ENCODE assay signal across 12 cellular contexts in genomic region chr21:34579411-34579810, GRCh38. TPM values are rescaled to one million over a fixed set of nuclear protein-coding genes. Genes with fewer than 3 reads are reported as not detected.
DNase-seq lines count a peak whose midpoint lies in the region; ATAC-seq and TF ChIP-seq lines count a peak whose summit lies in the region.
"Had no signal": no experiment of that assay in that cellular context is flagged by ENCODE, and none has a peak within 500 bp of the region (broad histone marks: within the 10 kb centered on the region; RNA-seq: fewer than 3 reads in every experiment).

No MANE protein-coding gene starts in this region.

- H3K9me3 ChIP-seq in mesenchymal stem cell (ENCODE audit: control insufficient read depth, low read length), result no peaks in the 10 kb centered on the region
- H3K9me3 ChIP-seq in spleen, result no peaks in the 10 kb centered on the region
- H3K9me3 ChIP-seq: Caco-2, transverse colon had no signal

- peaks cover 0 to 1% (median 0%) of the 10 kb centered on the region in 3 donors for H3K27me3 Mint-ChIP-seq in CD14-positive monocyte (ENCODE audit: low read depth in 3 of 3)
- H3K27me3 Mint-ChIP-seq: activated CD4-positive, alpha-beta T cell treated with anti-CD3 and anti-CD28 coated beads, Interleukin-2, amount 10 ng/mL, durations not matched to agents 7 days and 5 days had no signal

- no peak overlapping the region for H2BK120ac ChIP-seq in mesenchymal stem cell (ENCODE audit: low read depth, low read length)

- TF ChIP-seq POLR2A in spleen (IDR thresholded peaks at IDR 0.05), result no peak

- H3K36me3 ChIP-seq in brain microvascular endothelial cell (replicated peaks) (no peaks in the 10 kb centered on the region), mesenchymal stem cell (ENCODE audit: control insufficient read depth in 1 of 2, insufficient read depth in 2 of 2, low read depth in 1 of 2, low read length in 2 of 2) (no peaks in the 10 kb centered on the region), spleen (no peaks in the 10 kb centered on the region)
- H3K36me3 ChIP-seq: transverse colon had no signal

- WGBS in mesenchymal stem cell, result 100% methylated on average over 1 of the region's 1 CpG
- WGBS in spleen, 5 donors, result 90 to 97% (median 90%) methylated on average over 1 of the region's 1 CpG

- H3K4me1 ChIP-seq in mesenchymal stem cell (ENCODE audit: control insufficient read depth, insufficient read depth, low read depth, low read length) (peaks cover 7% of the 10 kb centered on the region), spleen (peaks cover 0 to 10% (median 0%) of the 10 kb centered on the region in 6 donors)
- H3K4me1 ChIP-seq: Caco-2 had no signal

- no peak overlapping the region for H4K91ac ChIP-seq in mesenchymal stem cell (ENCODE audit: low read length)

- H3K18ac ChIP-seq in mesenchymal stem cell (ENCODE audit: low read depth in 1 of 2, low read length in 2 of 2), result no peak overlapping the region

- H2BK5ac ChIP-seq in mesenchymal stem cell (ENCODE audit: low read depth, low read length, poor library complexity, severe bottlenecking), result no peak overlapping the region

- H3K4me2 ChIP-seq in mesenchymal stem cell (ENCODE audit: low read length, poor library complexity, severe bottlenecking), result no peak overlapping the region

- H3K27ac Mint-ChIP-seq in CD14-positive monocyte, result peak overlapping the region in 4 of 7 donors; percentile 32 to 82 (median 56)
- H3K27ac Mint-ChIP-seq: activated CD4-positive, alpha-beta T cell treated with anti-CD3 and anti-CD28 coated beads, Interleukin-2, amount 10 ng/mL, durations not matched to agents 7 days and 5 days had no signal

- H3K9me3 Mint-ChIP-seq in CD14-positive monocyte, result peaks cover 0 to 1% (median 0%) of the 10 kb centered on the region in 7 donors
- H3K9me3 Mint-ChIP-seq: activated CD4-positive, alpha-beta T cell treated with anti-CD3 and anti-CD28 coated beads, Interleukin-2, amount 10 ng/mL, durations not matched to agents 7 days and 5 days had no signal

- no peak overlapping the region for H2BK12ac ChIP-seq in mesenchymal stem cell (ENCODE audit: low read length in 2 of 2)

- in situ Hi-C loops in brain microvascular endothelial cell (cut with HindIII; ENCODE audit: low pct_ligation_motif_present, low sequenced_read_pairs), result no loop called here

- TF ChIP-seq CTCF in CD14-positive monocyte (IDR thresholded peaks at IDR 0.05) (no peak), brain microvascular endothelial cell (IDR thresholded peaks at IDR 0.05; ENCODE audit: low read depth, low read length, missing control alignments) (no peak), spleen (IDR thresholded peaks at IDR 0.05 in 8 of 11, conservative IDR thresholded peaks at IDR 0.05 in 3 of 11) (no peak)

- no peak overlapping the region for H3K27ac ChIP-seq in brain microvascular endothelial cell
- no peak overlapping the region for H3K27ac ChIP-seq in mesenchymal stem cell (ENCODE audit: low read length, poor library complexity, severe bottlenecking)
- H3K27ac ChIP-seq in spleen, result no peak overlapping the region

- intact Hi-C loops in CD14-positive monocyte (cut with micrococcal nuclease) (no loop called here), spleen (cut with DNase I; ENCODE audit: low total_unique reads) (no loop called here)

- H2AFZ ChIP-seq in mesenchymal stem cell (ENCODE audit: low read depth, low read length), result no peak overlapping the region

- H3K79me1 ChIP-seq in mesenchymal stem cell (replicated peaks; ENCODE audit: low read length, poor library complexity, severe bottlenecking), result peaks cover 13% of the 10 kb centered on the region

- no peak overlapping the region for H4K8ac ChIP-seq in mesenchymal stem cell (ENCODE audit: low read length)

- DNase-seq in CD14-positive monocyte (ENCODE audit: low spot score) (no peak), HS-5 (ENCODE audit: low read depth) (peak; percentile 63), brain microvascular endothelial cell (peak; percentile 47), mesenchymal stem cell (peak; percentile 43), spleen (no peak)
- DNase-seq: activated CD4-positive, alpha-beta T cell treated with anti-CD3 and anti-CD28 coated beads, Interleukin-2, amount 10 ng/mL, durations not matched to agents 7 days and 5 days; amniotic stem cell; Caco-2; transverse colon had no signal

- H3K14ac ChIP-seq in mesenchymal stem cell (ENCODE audit: low read length in 2 of 2), result no peak overlapping the region

- H3K9ac ChIP-seq in mesenchymal stem cell (ENCODE audit: low read length), result no peak overlapping the region

- H2BK15ac ChIP-seq in mesenchymal stem cell (ENCODE audit: low read depth, poor library complexity, severe bottlenecking), result no peak overlapping the region

- H3K27me3 ChIP-seq in brain microvascular endothelial cell (replicated peaks), result no peaks in the 10 kb centered on the region
- H3K27me3 ChIP-seq in mesenchymal stem cell (ENCODE audit: control insufficient read depth in 1 of 2, insufficient read depth in 1 of 2, low read length in 2 of 2), result no peaks in the 10 kb centered on the region
- no peaks in the 10 kb centered on the region for H3K27me3 ChIP-seq in spleen (replicated peaks in 1 of 7)
- H3K27me3 ChIP-seq: transverse colon had no signal

- H3K4ac ChIP-seq in mesenchymal stem cell (ENCODE audit: low read depth in 1 of 2, low read length in 2 of 2), result no peak overlapping the region

- ATAC-seq in GM18498 (IDR thresholded peaks at IDR 0.05; ENCODE audit: unreplicated experiment) (no peak), GM18517 (IDR thresholded peaks at IDR 0.05; ENCODE audit: unreplicated experiment) (no peak), HG03460 (IDR thresholded peaks at IDR 0.05; ENCODE audit: unreplicated experiment) (no peak)

- peaks cover 19 to 20% of the 10 kb centered on the region in 2 donors for H3K36me3 Mint-ChIP-seq in CD14-positive monocyte

- no peak overlapping the region for H3K4me3 ChIP-seq in brain microvascular endothelial cell (ENCODE audit: low read depth, low read length)
- H3K4me3 ChIP-seq in mesenchymal stem cell (ENCODE audit: insufficient read depth in 1 of 2, low read depth in 1 of 2, low read length in 2 of 2), result no peak overlapping the region
- no peak overlapping the region for H3K4me3 ChIP-seq in spleen
- H3K4me3 ChIP-seq: transverse colon had no signal

- H2AK5ac ChIP-seq in mesenchymal stem cell (ENCODE audit: low read length, severe bottlenecking), result no peak overlapping the region

- no peak overlapping the region for H3K23ac ChIP-seq in mesenchymal stem cell (ENCODE audit: low read length in 2 of 2)

- H3K4me3 Mint-ChIP-seq in CD14-positive monocyte, result no peak overlapping the region
- H3K4me3 Mint-ChIP-seq: activated CD4-positive, alpha-beta T cell treated with anti-CD3 and anti-CD28 coated beads, Interleukin-2, amount 10 ng/mL, durations not matched to agents 7 days and 5 days had no signal

- H3K4me1 Mint-ChIP-seq in CD14-positive monocyte, result peaks cover 22% of the 10 kb centered on the region

RNA-seq across cellular contexts. Expression of gene RCAN1, which starts 35.5 kb away (rescaled TPM):
- polyA plus RNA-seq in CD14-positive monocyte, result 10 to 100 TPM; 15.1 to 17.5 TPM
- polyA plus RNA-seq in mesenchymal stem cell (2013, experiment 1 of 2), result 32.5 TPM
- 33.5 TPM for polyA plus RNA-seq in mesenchymal stem cell (2013, experiment 2 of 2)
- total RNA-seq in spleen, result 10 to 100 TPM; 14.0 to 28.6 (median 14.8) TPM
- 10 to 100 TPM in 1 of 3 donors, 1 to 10 TPM in 2; 5.3 to 15.9 (median 8.1) TPM for polyA plus RNA-seq in spleen

Comparison
In these comparisons a context has a peak if more than half of its experiments do, and no peak if none do; other contexts are left out.
1. DNase-seq: peak in HS-5 (single experiment), brain microvascular endothelial cell (single experiment) and mesenchymal stem cell (single experiment); none in CD14-positive monocyte (single experiment) and spleen (single experiment).